In the genomic region with DNA sequence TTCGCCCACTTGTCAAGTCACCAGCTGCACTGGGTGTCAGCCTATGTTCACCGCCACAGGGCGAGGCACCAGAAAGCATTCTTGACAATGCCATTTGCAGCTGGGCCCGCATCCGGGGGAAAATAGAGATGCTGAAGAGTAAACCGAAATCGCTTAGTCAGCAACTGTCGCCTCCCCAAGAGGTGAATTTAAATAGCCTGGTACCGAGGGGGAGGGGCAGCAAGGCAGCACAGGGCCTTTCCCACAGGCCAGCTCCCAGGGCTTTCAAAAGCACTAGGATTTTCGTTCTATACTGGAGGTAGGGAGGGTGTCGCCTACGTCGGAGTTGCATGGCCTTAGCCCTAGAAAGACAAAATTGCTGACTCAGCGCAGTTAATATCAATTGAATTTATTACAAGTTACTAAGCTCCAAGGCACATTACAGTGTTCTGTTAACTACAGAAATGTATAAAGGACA, we compare ENCODE assay signal across 8 cellular contexts. TPM values are rescaled to one million over a fixed set of nuclear protein-coding genes. Genes with fewer than 3 reads are reported as not detected.
DNase-seq lines count a peak whose midpoint lies in the region; ATAC-seq and TF ChIP-seq lines count a peak whose summit lies in the region.

No MANE protein-coding gene starts in this region.

- peak overlapping the region; percentile 61 for H3K4me3 Mint-ChIP-seq in activated naive CD4-positive, alpha-beta T cell treated with anti-CD3 and anti-CD28 coated beads for 36 hours

- peaks cover 52% of the 10 kb centered on the region for H3K4me1 Mint-ChIP-seq in activated naive CD4-positive, alpha-beta T cell treated with anti-CD3 and anti-CD28 coated beads for 36 hours (ENCODE audit: low read depth)

- H3K9me3 ChIP-seq in right cardiac atrium (ENCODE audit: control insufficient read depth, low read length) (no peaks in the 10 kb centered on the region), sigmoid colon (no peaks in the 10 kb centered on the region)

- H3K4me3 ChIP-seq in right cardiac atrium (ENCODE audit: low read length) (peak overlapping the region; percentile 95), sigmoid colon (peak overlapping the region; percentile 8 to 96 (median 87))

- no peaks in the 10 kb centered on the region for H3K27me3 Mint-ChIP-seq in activated naive CD4-positive, alpha-beta T cell treated with anti-CD3 and anti-CD28 coated beads for 36 hours (ENCODE audit: low read depth)

- no peak for ATAC-seq in right cardiac atrium
- no peak for ATAC-seq in GM18858 (IDR thresholded peaks at IDR 0.05; ENCODE audit: unreplicated experiment)
- ATAC-seq in esophagus mucosa: no peak

- H3K4me1 ChIP-seq in right cardiac atrium (ENCODE audit: control insufficient read depth, insufficient read depth, low read length): peaks cover 9% of the 10 kb centered on the region
- peaks cover 0 to 47% (median 31%) of the 10 kb centered on the region in 4 donors for H3K4me1 ChIP-seq in sigmoid colon

- intact Hi-C loops in activated naive CD4-positive, alpha-beta T cell treated with anti-CD3 and anti-CD28 coated beads for 36 hours (cut with micrococcal nuclease): loop anchor here (1.0 kb wide), 5 partner anchors 16 to 77 kb away; no protein-coding TSS in a partner anchor
- intact Hi-C loops in right cardiac atrium (cut with DNase I): loop anchor here in 3 of 4 donors (2.0 to 10.0 kb wide), 3 partner anchors 21 to 109 kb away; no protein-coding TSS in a partner anchor
- intact Hi-C loops in sigmoid colon (cut with DNase I): no loop called here

- peaks cover 24% of the 10 kb centered on the region for H3K36me3 Mint-ChIP-seq in activated naive CD4-positive, alpha-beta T cell treated with anti-CD3 and anti-CD28 coated beads for 36 hours (ENCODE audit: low read depth)

- CTCF ChIA-PET in activated naive CD4-positive, alpha-beta T cell treated with anti-CD3 and anti-CD28 coated beads for 36 hours (lab: Charles Lee): interaction anchor here (0.5 to 3.7 kb wide), 15 partner anchors 13 to 149 kb away, joined by 3 to 23 read pairs (median 4); no protein-coding TSS in a partner anchor

- H3K36me3 ChIP-seq in sigmoid colon: peaks cover 0 to 14% (median 6%) of the 10 kb centered on the region in 4 donors

- H3K27ac Mint-ChIP-seq in activated naive CD4-positive, alpha-beta T cell treated with anti-CD3 and anti-CD28 coated beads for 36 hours: peak overlapping the region; percentile 73

- H3K9me3 Mint-ChIP-seq in activated naive CD4-positive, alpha-beta T cell treated with anti-CD3 and anti-CD28 coated beads for 36 hours: no peaks in the 10 kb centered on the region

- no peak for TF ChIP-seq EP300 in sigmoid colon (IDR thresholded peaks at IDR 0.05)

- TF ChIP-seq POLR2A in sigmoid colon (IDR thresholded peaks at IDR 0.05): no peak

- TF ChIP-seq CTCF in sigmoid colon (IDR thresholded peaks at IDR 0.05): no peak

- H3K27ac ChIP-seq in right cardiac atrium (ENCODE audit: low read length) (peak overlapping the region; percentile 89), sigmoid colon (peak overlapping the region; percentile 97 to 100 (median 100))

- peak; percentile 80 for DNase-seq in DMS53 (lab: John Stamatoyannopoulos, UW)
- DNase-seq in NCI-H526 treated with DMSO at 0.1 percent for 48 hours (lab: John Stamatoyannopoulos, UW): peak; percentile 77
- peak; percentile 93 for DNase-seq in activated naive CD4-positive, alpha-beta T cell treated with anti-CD3 and anti-CD28 coated beads for 36 hours
- DNase-seq in right cardiac atrium: peak in 2 of 3 donors; percentile 66 to 76
- peak; percentile 78 for DNase-seq in sigmoid colon
- DNase-seq in NOMO-1 (lab: John Stamatoyannopoulos, UW; ENCODE audit: unreplicated experiment in 2 of 2): no peak

- 32% methylated on average over 14 of the region's 14 CpGs for WGBS in right cardiac atrium
- WGBS in sigmoid colon, 2 donors: 11 to 27% methylated on average over 14 of the region's 14 CpGs

- no peaks in the 10 kb centered on the region for H3K27me3 ChIP-seq in right cardiac atrium (ENCODE audit: control insufficient read depth, insufficient read depth)
- H3K27me3 ChIP-seq in sigmoid colon: no peaks in the 10 kb centered on the region

RNA-seq across cellular contexts. Expression of gene IRF2BPL, which starts 4.3 kb away (rescaled TPM):
- 10 to 100 TPM; 34.8 to 35.2 TPM for total RNA-seq in activated naive CD4-positive, alpha-beta T cell treated with anti-CD3 and anti-CD28 coated beads for 36 hours
- total RNA-seq in right cardiac atrium (10 to 100 TPM; 43.5 to 61.2 (median 51.5) TPM), sigmoid colon (10 to 100 TPM; 34.7 to 63.1 (median 57.9) TPM), esophagus mucosa (14.2 TPM)
- polyA plus RNA-seq in right cardiac atrium (22.0 TPM), sigmoid colon (10 to 100 TPM in 1 of 3 donors, 1 to 10 TPM in 2; 3.0 to 13.8 (median 6.6) TPM)

Comparison
In these comparisons a context has a peak if more than half of its experiments do, and no peak if none do; other contexts are left out.
1. DNase-seq: peak in DMS53 (single experiment), NCI-H526 treated with DMSO at 0.1 percent for 48 hours (single experiment), activated naive CD4-positive, alpha-beta T cell treated with anti-CD3 and anti-CD28 coated beads for 36 hours (single experiment), right cardiac atrium (2 of 3) and sigmoid colon (single experiment); none in NOMO-1 (0 of 2).